1 cellular context compared by ENCODE assay signal in the genomic region with DNA sequence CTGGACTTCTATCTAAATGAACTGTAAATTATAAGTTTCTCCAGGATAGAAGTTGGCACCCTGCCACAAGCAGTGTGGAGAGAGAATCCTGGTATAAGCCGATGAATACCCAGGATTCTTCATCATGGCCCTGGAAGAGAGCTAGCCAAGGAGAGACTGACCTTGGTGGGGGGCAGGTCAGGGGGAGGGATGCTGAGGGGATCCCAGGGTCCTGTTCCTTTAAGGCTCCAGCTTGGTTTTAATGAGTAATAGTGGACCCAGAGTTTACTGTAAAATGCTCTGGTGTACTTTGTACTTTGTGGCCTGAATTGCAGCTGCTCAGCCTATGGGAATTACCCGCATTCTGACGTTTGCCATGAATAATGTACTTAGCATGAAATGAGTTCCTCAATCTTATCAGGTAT.
TF ChIP-seq lines count a peak whose summit lies in the region.

No MANE protein-coding gene starts in this region.

TF ChIP-seq in HepG2, 621 proteins besides CTCF, POLR2A, EP300 and RAD21 (continued from another document and continues in another):
- TF ChIP-seq, protein P1, sequence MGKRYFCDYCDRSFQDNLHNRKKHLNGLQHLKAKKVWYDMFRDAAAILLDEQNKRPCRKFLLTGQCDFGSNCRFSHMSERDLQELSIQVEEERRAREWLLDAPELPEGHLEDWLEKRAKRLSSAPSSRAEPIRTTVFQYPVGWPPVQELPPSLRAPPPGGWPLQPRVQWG (CRISPR knock-in tag; IDR thresholded peaks at IDR 0.05; ENCODE audit: borderline replicate concordance, low read depth): no peak
- no peak for TF ChIP-seq NCOA5 (CRISPR knock-in tag; IDR thresholded peaks at IDR 0.05)
- no peak for TF ChIP-seq ELF1 (CRISPR knock-in tag; IDR thresholded peaks at IDR 0.05)
- TF ChIP-seq ZNF44 (CRISPR knock-in tag; IDR thresholded peaks at IDR 0.05): no peak
- TF ChIP-seq KLF15 (CRISPR knock-in tag; IDR thresholded peaks at IDR 0.05; ENCODE audit: borderline replicate concordance): no peak
- no peak for TF ChIP-seq TBX3 (IDR thresholded peaks at IDR 0.05; ENCODE audit: borderline replicate concordance)
- no peak for TF ChIP-seq ZKSCAN5 (CRISPR knock-in tag; IDR thresholded peaks at IDR 0.05)
- no peak for TF ChIP-seq MXD1 (CRISPR knock-in tag; IDR thresholded peaks at IDR 0.05)
- no peak for TF ChIP-seq HDAC6 (IDR thresholded peaks at IDR 0.05; ENCODE audit: low read depth, low read length)
- TF ChIP-seq, protein P2, sequence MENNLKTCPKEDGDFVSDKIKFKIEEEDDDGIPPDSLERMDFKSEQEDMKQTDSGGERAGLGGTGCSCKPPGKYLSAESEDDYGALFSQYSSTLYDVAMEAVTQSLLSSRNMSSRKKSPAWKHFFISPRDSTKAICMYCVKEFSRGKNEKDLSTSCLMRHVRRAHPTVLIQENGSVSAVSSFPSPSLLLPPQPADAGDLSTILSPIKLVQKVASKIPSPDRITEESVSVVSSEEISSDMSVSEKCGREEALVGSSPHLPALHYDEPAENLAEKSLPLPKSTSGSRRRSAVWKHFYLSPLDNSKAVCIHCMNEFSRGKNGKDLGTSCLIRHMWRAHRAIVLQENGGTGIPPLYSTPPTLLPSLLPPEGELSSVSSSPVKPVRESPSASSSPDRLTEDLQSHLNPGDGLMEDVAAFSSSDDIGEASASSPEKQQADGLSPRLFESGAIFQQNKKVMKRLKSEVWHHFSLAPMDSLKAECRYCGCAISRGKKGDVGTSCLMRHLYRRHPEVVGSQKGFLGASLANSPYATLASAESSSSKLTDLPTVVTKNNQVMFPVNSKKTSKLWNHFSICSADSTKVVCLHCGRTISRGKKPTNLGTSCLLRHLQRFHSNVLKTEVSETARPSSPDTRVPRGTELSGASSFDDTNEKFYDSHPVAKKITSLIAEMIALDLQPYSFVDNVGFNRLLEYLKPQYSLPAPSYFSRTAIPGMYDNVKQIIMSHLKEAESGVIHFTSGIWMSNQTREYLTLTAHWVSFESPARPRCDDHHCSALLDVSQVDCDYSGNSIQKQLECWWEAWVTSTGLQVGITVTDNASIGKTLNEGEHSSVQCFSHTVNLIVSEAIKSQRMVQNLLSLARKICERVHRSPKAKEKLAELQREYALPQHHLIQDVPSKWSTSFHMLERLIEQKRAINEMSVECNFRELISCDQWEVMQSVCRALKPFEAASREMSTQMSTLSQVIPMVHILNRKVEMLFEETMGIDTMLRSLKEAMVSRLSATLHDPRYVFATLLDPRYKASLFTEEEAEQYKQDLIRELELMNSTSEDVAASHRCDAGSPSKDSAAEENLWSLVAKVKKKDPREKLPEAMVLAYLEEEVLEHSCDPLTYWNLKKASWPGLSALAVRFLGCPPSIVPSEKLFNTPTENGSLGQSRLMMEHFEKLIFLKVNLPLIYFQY (CRISPR knock-in tag; IDR thresholded peaks at IDR 0.05; ENCODE audit: borderline replicate concordance): no peak
- TF ChIP-seq ZNF672 (CRISPR knock-in tag; IDR thresholded peaks at IDR 0.05): no peak
- peak; percentile 61 for TF ChIP-seq CREM (IDR thresholded peaks at IDR 0.05)
- TF ChIP-seq CREM (CRISPR knock-in tag; IDR thresholded peaks at IDR 0.05): no peak
- TF ChIP-seq ZFX (CRISPR knock-in tag; IDR thresholded peaks at IDR 0.05; ENCODE audit: low read depth): no peak
- TF ChIP-seq, protein P3, sequence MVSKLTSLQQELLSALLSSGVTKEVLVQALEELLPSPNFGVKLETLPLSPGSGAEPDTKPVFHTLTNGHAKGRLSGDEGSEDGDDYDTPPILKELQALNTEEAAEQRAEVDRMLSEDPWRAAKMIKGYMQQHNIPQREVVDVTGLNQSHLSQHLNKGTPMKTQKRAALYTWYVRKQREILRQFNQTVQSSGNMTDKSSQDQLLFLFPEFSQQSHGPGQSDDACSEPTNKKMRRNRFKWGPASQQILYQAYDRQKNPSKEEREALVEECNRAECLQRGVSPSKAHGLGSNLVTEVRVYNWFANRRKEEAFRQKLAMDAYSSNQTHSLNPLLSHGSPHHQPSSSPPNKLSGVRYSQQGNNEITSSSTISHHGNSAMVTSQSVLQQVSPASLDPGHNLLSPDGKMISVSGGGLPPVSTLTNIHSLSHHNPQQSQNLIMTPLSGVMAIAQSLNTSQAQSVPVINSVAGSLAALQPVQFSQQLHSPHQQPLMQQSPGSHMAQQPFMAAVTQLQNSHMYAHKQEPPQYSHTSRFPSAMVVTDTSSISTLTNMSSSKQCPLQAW (CRISPR knock-in tag; IDR thresholded peaks at IDR 0.05): no peak
- no peak for TF ChIP-seq ZNF205 (CRISPR knock-in tag; IDR thresholded peaks at IDR 0.05)
- TF ChIP-seq, protein P4, sequence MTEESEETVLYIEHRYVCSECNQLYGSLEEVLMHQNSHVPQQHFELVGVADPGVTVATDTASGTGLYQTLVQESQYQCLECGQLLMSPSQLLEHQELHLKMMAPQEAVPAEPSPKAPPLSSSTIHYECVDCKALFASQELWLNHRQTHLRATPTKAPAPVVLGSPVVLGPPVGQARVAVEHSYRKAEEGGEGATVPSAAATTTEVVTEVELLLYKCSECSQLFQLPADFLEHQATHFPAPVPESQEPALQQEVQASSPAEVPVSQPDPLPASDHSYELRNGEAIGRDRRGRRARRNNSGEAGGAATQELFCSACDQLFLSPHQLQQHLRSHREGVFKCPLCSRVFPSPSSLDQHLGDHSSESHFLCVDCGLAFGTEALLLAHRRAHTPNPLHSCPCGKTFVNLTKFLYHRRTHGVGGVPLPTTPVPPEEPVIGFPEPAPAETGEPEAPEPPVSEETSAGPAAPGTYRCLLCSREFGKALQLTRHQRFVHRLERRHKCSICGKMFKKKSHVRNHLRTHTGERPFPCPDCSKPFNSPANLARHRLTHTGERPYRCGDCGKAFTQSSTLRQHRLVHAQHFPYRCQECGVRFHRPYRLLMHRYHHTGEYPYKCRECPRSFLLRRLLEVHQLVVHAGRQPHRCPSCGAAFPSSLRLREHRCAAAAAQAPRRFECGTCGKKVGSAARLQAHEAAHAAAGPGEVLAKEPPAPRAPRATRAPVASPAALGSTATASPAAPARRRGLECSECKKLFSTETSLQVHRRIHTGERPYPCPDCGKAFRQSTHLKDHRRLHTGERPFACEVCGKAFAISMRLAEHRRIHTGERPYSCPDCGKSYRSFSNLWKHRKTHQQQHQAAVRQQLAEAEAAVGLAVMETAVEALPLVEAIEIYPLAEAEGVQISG (CRISPR knock-in tag; IDR thresholded peaks at IDR 0.05): no peak
- no peak for TF ChIP-seq ZSCAN31 (CRISPR knock-in tag; IDR thresholded peaks at IDR 0.05; ENCODE audit: low read depth)
- TF ChIP-seq ZMYM4 (CRISPR knock-in tag; IDR thresholded peaks at IDR 0.05): peak; percentile 63
- TF ChIP-seq, protein P5, sequence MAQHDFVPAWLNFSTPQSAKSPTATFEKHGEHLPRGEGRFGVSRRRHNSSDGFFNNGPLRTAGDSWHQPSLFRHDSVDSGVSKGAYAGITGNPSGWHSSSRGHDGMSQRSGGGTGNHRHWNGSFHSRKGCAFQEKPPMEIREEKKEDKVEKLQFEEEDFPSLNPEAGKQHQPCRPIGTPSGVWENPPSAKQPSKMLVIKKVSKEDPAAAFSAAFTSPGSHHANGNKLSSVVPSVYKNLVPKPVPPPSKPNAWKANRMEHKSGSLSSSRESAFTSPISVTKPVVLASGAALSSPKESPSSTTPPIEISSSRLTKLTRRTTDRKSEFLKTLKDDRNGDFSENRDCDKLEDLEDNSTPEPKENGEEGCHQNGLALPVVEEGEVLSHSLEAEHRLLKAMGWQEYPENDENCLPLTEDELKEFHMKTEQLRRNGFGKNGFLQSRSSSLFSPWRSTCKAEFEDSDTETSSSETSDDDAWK (CRISPR knock-in tag; IDR thresholded peaks at IDR 0.05): no peak
- TF ChIP-seq GATAD2A (CRISPR knock-in tag; IDR thresholded peaks at IDR 0.05): peak; percentile 58; the same call in 1 of the 2 replicates
- no peak for TF ChIP-seq ZKSCAN8 (CRISPR knock-in tag; IDR thresholded peaks at IDR 0.05; ENCODE audit: borderline replicate concordance)
- TF ChIP-seq ZSCAN22 (CRISPR knock-in tag; IDR thresholded peaks at IDR 0.05): no peak
- TF ChIP-seq ZC3H4 (CRISPR knock-in tag; IDR thresholded peaks at IDR 0.05; ENCODE audit: borderline replicate concordance): no peak
- no peak for TF ChIP-seq ZNF382 (CRISPR knock-in tag; IDR thresholded peaks at IDR 0.05; ENCODE audit: borderline replicate concordance)
- TF ChIP-seq ZNF33A (CRISPR knock-in tag; IDR thresholded peaks at IDR 0.05; ENCODE audit: borderline replicate concordance): no peak
- no peak for TF ChIP-seq TCF7 (IDR thresholded peaks at IDR 0.05; ENCODE audit: low read depth)
- peak; percentile 82 for TF ChIP-seq HNF4A (CRISPR knock-in tag; IDR thresholded peaks at IDR 0.05)
- no peak for TF ChIP-seq CBFB (CRISPR knock-in tag; IDR thresholded peaks at IDR 0.05)
- TF ChIP-seq ZSCAN29 (CRISPR knock-in tag; conservative IDR thresholded peaks at IDR 0.05): no peak
- peak; percentile 61; the same call in 1 of the 2 replicates for TF ChIP-seq ZNF644 (CRISPR knock-in tag; IDR thresholded peaks at IDR 0.05; ENCODE audit: low read depth)
- no peak for TF ChIP-seq ZNF350 (CRISPR knock-in tag; IDR thresholded peaks at IDR 0.05; ENCODE audit: borderline replicate concordance, low read depth)
- no peak for TF ChIP-seq POLR2AphosphoS5 (IDR thresholded peaks at IDR 0.05; ENCODE audit: low read depth, low read length)
- TF ChIP-seq ZFP90 (CRISPR knock-in tag; IDR thresholded peaks at IDR 0.05; ENCODE audit: borderline replicate concordance): no peak
- no peak for TF ChIP-seq GTF2F1 (IDR thresholded peaks at IDR 0.05; ENCODE audit: low read length)
- TF ChIP-seq MIER3 (CRISPR knock-in tag; IDR thresholded peaks at IDR 0.05; ENCODE audit: borderline replicate concordance): no peak
- TF ChIP-seq PCBP1 (IDR thresholded peaks at IDR 0.05; ENCODE audit: borderline replicate concordance, low read depth, low read length): no peak
- TF ChIP-seq ZNF441 (CRISPR knock-in tag; IDR thresholded peaks at IDR 0.05; ENCODE audit: borderline replicate concordance): no peak
- no peak for TF ChIP-seq ZSCAN12 (CRISPR knock-in tag; IDR thresholded peaks at IDR 0.05)
- TF ChIP-seq ELF4 (CRISPR knock-in tag; IDR thresholded peaks at IDR 0.05; ENCODE audit: borderline replicate concordance): no peak
- no peak for TF ChIP-seq HDAC2 (CRISPR knock-in tag; IDR thresholded peaks at IDR 0.05)
- TF ChIP-seq, protein P6, sequence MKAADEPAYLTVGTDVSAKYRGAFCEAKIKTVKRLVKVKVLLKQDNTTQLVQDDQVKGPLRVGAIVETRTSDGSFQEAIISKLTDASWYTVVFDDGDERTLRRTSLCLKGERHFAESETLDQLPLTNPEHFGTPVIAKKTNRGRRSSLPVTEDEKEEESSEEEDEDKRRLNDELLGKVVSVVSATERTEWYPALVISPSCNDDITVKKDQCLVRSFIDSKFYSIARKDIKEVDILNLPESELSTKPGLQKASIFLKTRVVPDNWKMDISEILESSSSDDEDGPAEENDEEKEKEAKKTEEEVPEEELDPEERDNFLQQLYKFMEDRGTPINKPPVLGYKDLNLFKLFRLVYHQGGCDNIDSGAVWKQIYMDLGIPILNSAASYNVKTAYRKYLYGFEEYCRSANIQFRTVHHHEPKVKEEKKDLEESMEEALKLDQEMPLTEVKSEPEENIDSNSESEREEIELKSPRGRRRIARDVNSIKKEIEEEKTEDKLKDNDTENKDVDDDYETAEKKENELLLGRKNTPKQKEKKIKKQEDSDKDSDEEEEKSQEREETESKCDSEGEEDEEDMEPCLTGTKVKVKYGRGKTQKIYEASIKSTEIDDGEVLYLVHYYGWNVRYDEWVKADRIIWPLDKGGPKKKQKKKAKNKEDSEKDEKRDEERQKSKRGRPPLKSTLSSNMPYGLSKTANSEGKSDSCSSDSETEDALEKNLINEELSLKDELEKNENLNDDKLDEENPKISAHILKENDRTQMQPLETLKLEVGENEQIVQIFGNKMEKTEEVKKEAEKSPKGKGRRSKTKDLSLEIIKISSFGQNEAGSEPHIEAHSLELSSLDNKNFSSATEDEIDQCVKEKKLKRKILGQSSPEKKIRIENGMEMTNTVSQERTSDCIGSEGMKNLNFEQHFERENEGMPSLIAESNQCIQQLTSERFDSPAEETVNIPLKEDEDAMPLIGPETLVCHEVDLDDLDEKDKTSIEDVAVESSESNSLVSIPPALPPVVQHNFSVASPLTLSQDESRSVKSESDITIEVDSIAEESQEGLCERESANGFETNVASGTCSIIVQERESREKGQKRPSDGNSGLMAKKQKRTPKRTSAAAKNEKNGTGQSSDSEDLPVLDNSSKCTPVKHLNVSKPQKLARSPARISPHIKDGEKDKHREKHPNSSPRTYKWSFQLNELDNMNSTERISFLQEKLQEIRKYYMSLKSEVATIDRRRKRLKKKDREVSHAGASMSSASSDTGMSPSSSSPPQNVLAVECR (CRISPR knock-in tag; IDR thresholded peaks at IDR 0.05; ENCODE audit: borderline replicate concordance): no peak
- TF ChIP-seq ZNF446 (CRISPR knock-in tag; IDR thresholded peaks at IDR 0.05): no peak
- TF ChIP-seq PPARG (CRISPR knock-in tag; conservative IDR thresholded peaks at IDR 0.05): 0 out of 2 replicates have a peak, but pooled peaks have one; percentile 28
- TF ChIP-seq TEAD3 (CRISPR knock-in tag; optimal IDR thresholded peaks at IDR 0.05; ENCODE audit: borderline replicate concordance): no peak
- TF ChIP-seq RARA (CRISPR knock-in tag; IDR thresholded peaks at IDR 0.05): 0 out of 2 replicates have a peak, but pooled peaks have one; percentile 23
- TF ChIP-seq ZBTB42 (CRISPR knock-in tag; IDR thresholded peaks at IDR 0.05): no peak
- no peak for TF ChIP-seq ZNF878 (CRISPR knock-in tag; IDR thresholded peaks at IDR 0.05)
- TF ChIP-seq POGZ (CRISPR knock-in tag; IDR thresholded peaks at IDR 0.05): peak; percentile 63
- TF ChIP-seq, protein P7, sequence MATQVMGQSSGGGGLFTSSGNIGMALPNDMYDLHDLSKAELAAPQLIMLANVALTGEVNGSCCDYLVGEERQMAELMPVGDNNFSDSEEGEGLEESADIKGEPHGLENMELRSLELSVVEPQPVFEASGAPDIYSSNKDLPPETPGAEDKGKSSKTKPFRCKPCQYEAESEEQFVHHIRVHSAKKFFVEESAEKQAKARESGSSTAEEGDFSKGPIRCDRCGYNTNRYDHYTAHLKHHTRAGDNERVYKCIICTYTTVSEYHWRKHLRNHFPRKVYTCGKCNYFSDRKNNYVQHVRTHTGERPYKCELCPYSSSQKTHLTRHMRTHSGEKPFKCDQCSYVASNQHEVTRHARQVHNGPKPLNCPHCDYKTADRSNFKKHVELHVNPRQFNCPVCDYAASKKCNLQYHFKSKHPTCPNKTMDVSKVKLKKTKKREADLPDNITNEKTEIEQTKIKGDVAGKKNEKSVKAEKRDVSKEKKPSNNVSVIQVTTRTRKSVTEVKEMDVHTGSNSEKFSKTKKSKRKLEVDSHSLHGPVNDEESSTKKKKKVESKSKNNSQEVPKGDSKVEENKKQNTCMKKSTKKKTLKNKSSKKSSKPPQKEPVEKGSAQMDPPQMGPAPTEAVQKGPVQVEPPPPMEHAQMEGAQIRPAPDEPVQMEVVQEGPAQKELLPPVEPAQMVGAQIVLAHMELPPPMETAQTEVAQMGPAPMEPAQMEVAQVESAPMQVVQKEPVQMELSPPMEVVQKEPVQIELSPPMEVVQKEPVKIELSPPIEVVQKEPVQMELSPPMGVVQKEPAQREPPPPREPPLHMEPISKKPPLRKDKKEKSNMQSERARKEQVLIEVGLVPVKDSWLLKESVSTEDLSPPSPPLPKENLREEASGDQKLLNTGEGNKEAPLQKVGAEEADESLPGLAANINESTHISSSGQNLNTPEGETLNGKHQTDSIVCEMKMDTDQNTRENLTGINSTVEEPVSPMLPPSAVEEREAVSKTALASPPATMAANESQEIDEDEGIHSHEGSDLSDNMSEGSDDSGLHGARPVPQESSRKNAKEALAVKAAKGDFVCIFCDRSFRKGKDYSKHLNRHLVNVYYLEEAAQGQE (IDR thresholded peaks at IDR 0.05; ENCODE audit: borderline replicate concordance in 1 of 2, low read depth in 1 of 2, low read length in 2 of 2): no peak
- TF ChIP-seq RFX5 (IDR thresholded peaks at IDR 0.05; ENCODE audit: low read depth, low read length): no peak
